ENCODE assay signal across 20 cellular contexts in genomic region chr15:62465173-62465572, GRCh38.
DNase-seq lines count a peak whose midpoint lies in the region; ATAC-seq and TF ChIP-seq lines count a peak whose summit lies in the region.
"Had no signal": no experiment of that assay in that cellular context is flagged by ENCODE, and none has a peak within 500 bp of the region (broad histone marks: within the 10 kb centered on the region; RNA-seq: fewer than 3 reads in every experiment).

No MANE protein-coding gene starts in this region.

- no peak overlapping the region for H3K9ac ChIP-seq in SK-N-SH
- H3K9ac ChIP-seq in endodermal cell (ENCODE audit: extremely low read depth, low read length, poor library complexity, severe bottlenecking) = peak overlapping the region; percentile 25

- DNase-seq in SK-N-SH (no peak), endodermal cell (no peak), osteoblast (ENCODE audit: insufficient read length, low spot score, missing footprints) (no peak), pons (ENCODE audit: low spot score) (no peak), NCI-H2029 treated with DMSO at 0.1 percent for 48 hours (lab: John Stamatoyannopoulos, UW) (no peak), SIG-M5 treated with dmso at 0.1 percent for 504 hours (lab: John Stamatoyannopoulos, UW; ENCODE audit: unreplicated experiment) (no peak)
- DNase-seq: activated CD4-positive, alpha-beta T cell treated with anti-CD3 and anti-CD28 coated beads for 4 hours; activated naive CD8-positive, alpha-beta T cell treated with anti-CD3 and anti-CD28 coated beads, Interleukin-2, amount 50 U/mL, for 24 hours; C1 segment of cervical spinal cord; mucosa of descending colon; NCI-H1092 treated with DMSO at 0.1 percent for 48 hours; NCI-H510A; right cardiac atrium; RPMI8226 had no signal

- no peak overlapping the region for H3K4me3 ChIP-seq in SK-N-SH (ENCODE audit: low read depth in 2 of 2, low read length in 1 of 2)
- H3K4me3 ChIP-seq in endodermal cell (ENCODE audit: low read length) = peak overlapping the region; percentile 5
- H3K4me3 ChIP-seq in osteoblast (ENCODE audit: insufficient read depth, low read length) = no peak overlapping the region
- H3K4me3 ChIP-seq: gastroesophageal sphincter, mucosa of descending colon had no signal

- H3K79me2 ChIP-seq in SK-N-SH (ENCODE audit: insufficient read depth) (peaks cover 35% of the 10 kb centered on the region), osteoblast (ENCODE audit: insufficient read depth, low read length) (peaks cover 21% of the 10 kb centered on the region)

- H2AFZ ChIP-seq in SK-N-SH (ENCODE audit: low read depth) = no peak overlapping the region
- H2AFZ ChIP-seq in osteoblast (ENCODE audit: low read length) = no peak overlapping the region

- WGBS in SK-N-SH (ENCODE audit: low lambda C conversion rate) = 82% methylated on average over 12 of the region's 12 CpGs
- 41 to 44% methylated on average over 3 to 12 of the region's 12 CpGs for WGBS in endodermal cell (ENCODE audit: insufficient coverage in 1 of 2, insufficient read length in 1 of 2), 2 experiments

- H3K4me3 Mint-ChIP-seq in endodermal cell = peak overlapping the region; percentile 10
- H3K4me3 Mint-ChIP-seq: activated naive CD8-positive, alpha-beta T cell treated with anti-CD3 and anti-CD28 coated beads, Interleukin-2, amount 50 U/mL, for 24 hours; stimulated activated memory B cell treated with anti-CD40 and anti-IgM and Interleukin-4, amounts not matched to agents 10 μg/mL and 1 μg/mL and 100 μg/mL, for 72 hours had no signal

- H3K27me3 ChIP-seq in SK-N-SH (ENCODE audit: insufficient read depth) (no peaks in the 10 kb centered on the region), endodermal cell (ENCODE audit: control insufficient read depth, insufficient read depth, low read length, poor library complexity, severe bottlenecking) (no peaks in the 10 kb centered on the region), osteoblast (ENCODE audit: insufficient read depth, low read length) (no peaks in the 10 kb centered on the region)
- H3K27me3 ChIP-seq: gastroesophageal sphincter had no signal

- H3K4me2 ChIP-seq in SK-N-SH (peak overlapping the region; percentile 49; the same call in 1 of the 2 replicates), osteoblast (ENCODE audit: insufficient read depth, low read length) (peak overlapping the region; percentile 43)

- peaks cover 29 to 38% of the 10 kb centered on the region in 2 experiments for H3K4me1 ChIP-seq in SK-N-SH (ENCODE audit: control insufficient read depth in 1 of 2, insufficient read depth in 2 of 2, low read depth in 1 of 2, low read length in 1 of 2)
- peaks cover 11% of the 10 kb centered on the region for H3K4me1 ChIP-seq in endodermal cell (ENCODE audit: control insufficient read depth, insufficient read depth, low read length)
- H3K4me1 ChIP-seq in osteoblast (ENCODE audit: insufficient read depth, low read length) = peaks cover 49% of the 10 kb centered on the region

- no peak for ATAC-seq in SK-N-SH treated with all-trans-retinoic acid at 6 μM for 48 hours
- ATAC-seq in HG02623 (IDR thresholded peaks at IDR 0.05; ENCODE audit: unreplicated experiment) = no peak
- ATAC-seq: activated naive CD8-positive, alpha-beta T cell treated with anti-CD3 and anti-CD28 coated beads, Interleukin-2, amount 50 U/mL, for 24 hours; gastroesophageal sphincter; mucosa of descending colon; right cardiac atrium; stimulated activated memory B cell treated with anti-CD40 and anti-IgM and Interleukin-4, amounts not matched to agents 10 μg/mL and 1 μg/mL and 100 μg/mL, for 72 hours had no signal

- H3K9me2 ChIP-seq in SK-N-SH = no peaks in the 10 kb centered on the region

- no peak for TF ChIP-seq EP300 in SK-N-SH (IDR thresholded peaks at IDR 0.05; ENCODE audit: borderline replicate concordance in 1 of 2, low read depth in 1 of 2, low read length in 1 of 2)

- TF ChIP-seq CTCF in SK-N-SH (IDR thresholded peaks at IDR 0.05) = no peak
- no peak for TF ChIP-seq CTCF in endodermal cell (conservative IDR thresholded peaks at IDR 0.05)
- TF ChIP-seq CTCF in osteoblast (IDR thresholded peaks at IDR 0.05; ENCODE audit: extremely low read depth, low read depth, low read length) = no peak

- H3K27ac ChIP-seq in SK-N-SH (ENCODE audit: low read depth in 2 of 2, low read length in 1 of 2) (0 out of 4 replicates have a peak overlapping the region, but pooled peaks of 1 of the 2 experiments have one; percentile 7), endodermal cell (ENCODE audit: low read depth, low read length) (no peak overlapping the region), osteoblast (ENCODE audit: low read depth, low read length) (no peak overlapping the region)
- H3K27ac ChIP-seq: 22Rv1, epithelial cell of prostate, gastroesophageal sphincter had no signal

- no peak for TF ChIP-seq RAD21 in SK-N-SH (IDR thresholded peaks at IDR 0.05; ENCODE audit: low read length)

- H3K27me3 Mint-ChIP-seq in endodermal cell (ENCODE audit: insufficient read depth) = no peaks in the 10 kb centered on the region

- H3K36me3 ChIP-seq in SK-N-SH (replicated peaks in 1 of 2; ENCODE audit: control insufficient read depth in 1 of 2, insufficient read depth in 2 of 2, low read length in 1 of 2) = no peaks in the 10 kb centered on the region
- peaks cover 4% of the 10 kb centered on the region for H3K36me3 ChIP-seq in endodermal cell (ENCODE audit: control insufficient read depth, insufficient read depth, low read length)
- no peaks in the 10 kb centered on the region for H3K36me3 ChIP-seq in osteoblast (ENCODE audit: insufficient read depth, low read length)
- H3K36me3 ChIP-seq: gastroesophageal sphincter had no signal

- H3K4me1 Mint-ChIP-seq in endodermal cell = peaks cover 32% of the 10 kb centered on the region
- H3K4me1 Mint-ChIP-seq: activated naive CD8-positive, alpha-beta T cell treated with anti-CD3 and anti-CD28 coated beads, Interleukin-2, amount 50 U/mL, for 24 hours; stimulated activated memory B cell treated with anti-CD40 and anti-IgM and Interleukin-4, amounts not matched to agents 10 μg/mL and 1 μg/mL and 100 μg/mL, for 72 hours had no signal

- H3K27ac Mint-ChIP-seq in endodermal cell = peak overlapping the region; percentile 76
- H3K27ac Mint-ChIP-seq: activated naive CD8-positive, alpha-beta T cell treated with anti-CD3 and anti-CD28 coated beads, Interleukin-2, amount 50 U/mL, for 24 hours; stimulated activated memory B cell treated with anti-CD40 and anti-IgM and Interleukin-4, amounts not matched to agents 10 μg/mL and 1 μg/mL and 100 μg/mL, for 72 hours had no signal

- POLR2A ChIA-PET in SK-N-SH (lab: Yijun Ruan, JAX) = interaction anchor here (0.7 kb wide), 1 partner anchor 14 kb away, joined by 5 read pairs; no protein-coding TSS in a partner anchor

- H3K9me3 Mint-ChIP-seq in endodermal cell = peaks cover 4% of the 10 kb centered on the region
- H3K9me3 Mint-ChIP-seq: activated naive CD8-positive, alpha-beta T cell treated with anti-CD3 and anti-CD28 coated beads, Interleukin-2, amount 50 U/mL, for 24 hours; stimulated activated memory B cell treated with anti-CD40 and anti-IgM and Interleukin-4, amounts not matched to agents 10 μg/mL and 1 μg/mL and 100 μg/mL, for 72 hours had no signal

- H3K36me3 Mint-ChIP-seq in endodermal cell (ENCODE audit: low read depth) = peaks cover 8% of the 10 kb centered on the region
- H3K36me3 Mint-ChIP-seq: stimulated activated memory B cell treated with anti-CD40 and anti-IgM and Interleukin-4, amounts not matched to agents 10 μg/mL and 1 μg/mL and 100 μg/mL, for 72 hours had no signal

- H4K20me1 ChIP-seq in SK-N-SH (ENCODE audit: insufficient read depth) = no peaks in the 10 kb centered on the region
- no peaks in the 10 kb centered on the region for H4K20me1 ChIP-seq in osteoblast (ENCODE audit: insufficient read depth, low read length)

- H3K9me3 ChIP-seq in SK-N-SH (no peaks in the 10 kb centered on the region), endodermal cell (ENCODE audit: control insufficient read depth, low read length) (no peaks in the 10 kb centered on the region), osteoblast (ENCODE audit: low read depth, low read length) (no peaks in the 10 kb centered on the region)
- H3K9me3 ChIP-seq: gastroesophageal sphincter, mucosa of descending colon had no signal

- CTCF ChIA-PET in SK-N-SH (lab: Yijun Ruan, JAX) = interaction anchor here (1.9 kb wide), 1 partner anchor 74 kb away, joined by 6 read pairs; no protein-coding TSS in a partner anchor

- H3F3A ChIP-seq in SK-N-SH (replicated peaks; ENCODE audit: insufficient read depth) = peaks cover 18% of the 10 kb centered on the region

TF ChIP-seq in SK-N-SH, 30 proteins besides CTCF, POLR2A, EP300 and RAD21 (continues in another document):
- TF ChIP-seq POLR2AphosphoS5 (IDR thresholded peaks at IDR 0.05; ENCODE audit: low read depth, low read length) = no peak
- no peak for TF ChIP-seq MAX (IDR thresholded peaks at IDR 0.05; ENCODE audit: low read depth)
- TF ChIP-seq SMC3 (IDR thresholded peaks at IDR 0.05; ENCODE audit: low read depth, low read length) = no peak
- TF ChIP-seq NFIC (IDR thresholded peaks at IDR 0.05; ENCODE audit: borderline replicate concordance) = no peak
- TF ChIP-seq CHD2 (IDR thresholded peaks at IDR 0.05; ENCODE audit: low read length, partially characterized antibody) = no peak
- TF ChIP-seq YY1 (IDR thresholded peaks at IDR 0.05; ENCODE audit: low read depth) = no peak
- TF ChIP-seq TEAD4 (IDR thresholded peaks at IDR 0.05; ENCODE audit: borderline replicate concordance, insufficient read depth) = no peak

TF ChIP-seq in SK-N-SH treated with all-trans-retinoic acid at 6 μM for 48 hours, 23 proteins besides CTCF, POLR2A, EP300 and RAD21 (continues in another document):
- TF ChIP-seq ISL1 (CRISPR knock-in tag; IDR thresholded peaks at IDR 0.05) = no peak
- TF ChIP-seq PATZ1 (CRISPR knock-in tag; IDR thresholded peaks at IDR 0.05; ENCODE audit: borderline replicate concordance) = no peak
- TF ChIP-seq BACH2 (CRISPR knock-in tag; IDR thresholded peaks at IDR 0.05; ENCODE audit: borderline replicate concordance) = no peak
- no peak for TF ChIP-seq ZFP30 (CRISPR knock-in tag; IDR thresholded peaks at IDR 0.05)
